In genomic region chr17:28500712-28501379, GRCh38 we compare ENCODE assay signal across 1 cellular context.
TF ChIP-seq lines count a peak whose summit lies in the region.

No MANE protein-coding gene starts in this region.

TF ChIP-seq in GM12878, 131 proteins besides CTCF, POLR2A, EP300 and RAD21 (continued from another document and continues in another):
- TF ChIP-seq IRF3 (IDR thresholded peaks at IDR 0.05), result peak; percentile 9; the same call in 1 of the 2 replicates
- 0 out of 2 replicates have a peak, but pooled peaks have one; percentile 55 for TF ChIP-seq ZNF207 (IDR thresholded peaks at IDR 0.05; ENCODE audit: borderline replicate concordance)
- no peak for TF ChIP-seq PRDM15 (CRISPR knock-in tag; IDR thresholded peaks at IDR 0.05)
- TF ChIP-seq PAX5 (IDR thresholded peaks at IDR 0.05; ENCODE audit: borderline replicate concordance, low read depth, low read length), result peak; percentile 97
- no peak for TF ChIP-seq ZNF384 (IDR thresholded peaks at IDR 0.05; ENCODE audit: borderline replicate concordance, low read depth, low read length)
- no peak for TF ChIP-seq ZBTB11 (CRISPR knock-in tag; IDR thresholded peaks at IDR 0.05)
- peak; percentile 95 for TF ChIP-seq ZNF687 (IDR thresholded peaks at IDR 0.05)
- TF ChIP-seq NBN (IDR thresholded peaks at IDR 0.05), result peak; percentile 86
- 0 out of 2 replicates have a peak, but pooled peaks have one; percentile 25 for TF ChIP-seq MAX (IDR thresholded peaks at IDR 0.05; ENCODE audit: low read depth, low read length)
- TF ChIP-seq JUNB (IDR thresholded peaks at IDR 0.05), result no peak
- no peak for TF ChIP-seq RBBP5 (conservative IDR thresholded peaks at IDR 0.05)
- no peak for TF ChIP-seq SUZ12 (IDR thresholded peaks at IDR 0.05; ENCODE audit: unreplicated experiment)
- peak; percentile 50; the same call in 1 of the 2 replicates for TF ChIP-seq NR2C1 (IDR thresholded peaks at IDR 0.05)
- no peak for TF ChIP-seq NFIC (IDR thresholded peaks at IDR 0.05; ENCODE audit: low read depth, low read length)
- TF ChIP-seq NFYA (IDR thresholded peaks at IDR 0.05; ENCODE audit: borderline replicate concordance, low read depth, low read length), result no peak
- no peak for TF ChIP-seq USF1 (IDR thresholded peaks at IDR 0.05; ENCODE audit: borderline replicate concordance, extremely low read length, insufficient read depth, low read depth, low read length)
- no peak for TF ChIP-seq CEBPB (IDR thresholded peaks at IDR 0.05; ENCODE audit: borderline replicate concordance in 1 of 2, low read depth in 2 of 2, low read length in 2 of 2)
- 0 out of 2 replicates have a peak, but pooled peaks have one; percentile 6 for TF ChIP-seq MLLT1 (IDR thresholded peaks at IDR 0.05)
- TF ChIP-seq E4F1 (IDR thresholded peaks at IDR 0.05; ENCODE audit: borderline replicate concordance, partially characterized antibody), result no peak
- peak; percentile 14; the same call in 2 of the 3 replicates for TF ChIP-seq POU2F2 (IDR thresholded peaks at IDR 0.05; ENCODE audit: borderline replicate concordance, low read depth, low read length)
- TF ChIP-seq HSF1 (IDR thresholded peaks at IDR 0.05; ENCODE audit: low read depth, low read length), result no peak
- TF ChIP-seq POLR2AphosphoS5 (IDR thresholded peaks at IDR 0.05; ENCODE audit: low read length), result peak; percentile 71
- no peak for TF ChIP-seq ZSCAN29 (IDR thresholded peaks at IDR 0.05)
- TF ChIP-seq TCF12 (IDR thresholded peaks at IDR 0.05; ENCODE audit: low read depth, low read length), result peak; percentile 78
- TF ChIP-seq IKZF1 (conservative IDR thresholded peaks at IDR 0.05), result peak; percentile 9; the same call in 1 of the 2 replicates
- TF ChIP-seq EZH2 (IDR thresholded peaks at IDR 0.05; ENCODE audit: borderline replicate concordance, control insufficient read depth, low read depth, low read length), result no peak
- peak; percentile 37; the same call in 1 of the 2 replicates for TF ChIP-seq BACH1 (IDR thresholded peaks at IDR 0.05; ENCODE audit: borderline replicate concordance)
- TF ChIP-seq WRNIP1 (IDR thresholded peaks at IDR 0.05; ENCODE audit: borderline replicate concordance, low read depth, low read length), result no peak
- TF ChIP-seq TAF1 (IDR thresholded peaks at IDR 0.05; ENCODE audit: borderline replicate concordance, low read depth, low read length), result no peak; the same call in 1 of the 2 replicates
- TF ChIP-seq SREBF2 (IDR thresholded peaks at IDR 0.05; ENCODE audit: low read length), result no peak
- TF ChIP-seq PAX8 (IDR thresholded peaks at IDR 0.05), result no peak
- TF ChIP-seq RFX5 (IDR thresholded peaks at IDR 0.05; ENCODE audit: low read depth, low read length), result no peak
- TF ChIP-seq IRF5 (IDR thresholded peaks at IDR 0.05; ENCODE audit: borderline replicate concordance), result no peak
